Comparison of ENCODE assay signal across 25 cellular contexts in the genomic region with DNA sequence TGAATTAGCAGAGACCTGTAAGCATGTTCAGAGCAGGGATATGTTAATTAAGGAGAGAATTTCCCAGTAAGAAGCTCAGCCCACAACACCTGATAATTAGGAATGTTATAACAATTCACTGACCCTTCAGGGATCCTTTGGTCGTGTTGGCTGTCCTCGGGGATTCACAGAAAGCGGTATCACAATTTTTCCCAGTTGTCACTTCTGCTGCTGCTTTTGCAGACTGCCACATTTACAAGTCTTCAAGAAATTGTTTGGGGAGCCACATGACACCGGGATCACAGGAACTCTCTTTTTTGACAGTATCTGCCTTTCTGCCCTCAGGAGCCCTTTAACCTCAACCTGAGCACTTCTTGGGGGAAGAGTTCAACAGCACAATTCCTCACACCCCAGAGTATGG.
DNase-seq lines count a peak whose midpoint lies in the region; ATAC-seq and TF ChIP-seq lines count a peak whose summit lies in the region.
"Had no signal": no experiment of that assay in that cellular context is flagged by ENCODE, and none has a peak within 500 bp of the region (broad histone marks: within the 10 kb centered on the region; RNA-seq: fewer than 3 reads in every experiment).

No MANE protein-coding gene starts in this region.

- 69% methylated on average over 4 of the region's 4 CpGs for WGBS in hepatocyte (ENCODE audit: low lambda C conversion rate, missing lambda C conversion rate)
- WGBS in mesenchymal stem cell, result 61% methylated on average over 4 of the region's 4 CpGs

- peak overlapping the region; percentile 3 for H2BK15ac ChIP-seq in mesenchymal stem cell (ENCODE audit: low read depth, poor library complexity, severe bottlenecking)

- H3K4me3 Mint-ChIP-seq in GM23338 (no peak overlapping the region), neural progenitor cell (no peak overlapping the region)
- no peak overlapping the region for H3K4me3 Mint-ChIP-seq in CD8-positive, alpha-beta T cell
- H3K4me3 Mint-ChIP-seq: CD14-positive monocyte; CD4-positive, alpha-beta T cell; HFFc6 had no signal

- peaks cover 39% of the 10 kb centered on the region for H3K79me1 ChIP-seq in mesenchymal stem cell (replicated peaks; ENCODE audit: low read length, poor library complexity, severe bottlenecking)

- H3K79me2 ChIP-seq in GM23338 (replicated peaks; ENCODE audit: insufficient read depth) (no peaks in the 10 kb centered on the region), hepatocyte (no peaks in the 10 kb centered on the region), neural progenitor cell (ENCODE audit: low read depth) (peaks cover 40% of the 10 kb centered on the region)

- no peak overlapping the region for H2BK12ac ChIP-seq in mesenchymal stem cell (ENCODE audit: low read length in 2 of 2)

- DNase-seq in GM23338 (ENCODE audit: low spot score) (no peak), hepatocyte (ENCODE audit: low spot score) (no peak), mesenchymal stem cell (no peak), neural progenitor cell (ENCODE audit: low spot score) (no peak), HPDE6-E6E7 (ENCODE audit: extremely low spot score) (no peak), inferior parietal cortex (ENCODE audit: extremely low spot score) (no peak), D341Med (ENCODE audit: low spot score) (no peak)
- DNase-seq in CD8-positive, alpha-beta T cell, result no peak
- DNase-seq: 8988T; ACHN; AML-193; BE2C; Calu3; CD4-positive, alpha-beta T cell; COR-L47; DMS153; DND-41; GDM1; GOT3; HFFc6 had no signal

- H3K36me3 ChIP-seq in GM23338 (ENCODE audit: insufficient read depth) (no peaks in the 10 kb centered on the region), hepatocyte (replicated peaks; ENCODE audit: insufficient read depth, low read depth) (no peaks in the 10 kb centered on the region), mesenchymal stem cell (ENCODE audit: control insufficient read depth in 1 of 2, insufficient read depth in 2 of 2, low read depth in 1 of 2, low read length in 2 of 2) (no peaks in the 10 kb centered on the region), neural progenitor cell (no peaks in the 10 kb centered on the region)
- no peaks in the 10 kb centered on the region for H3K36me3 ChIP-seq in CD8-positive, alpha-beta T cell (ENCODE audit: insufficient read depth, low read length)
- H3K36me3 ChIP-seq: BE2C; BLaER1 treated with 17β-estradiol and CSF1 and Interleukin-3, amounts not matched to agents 10 nM and 100 nM; HAP-1 had no signal

- H3K4me1 ChIP-seq in GM23338 (ENCODE audit: insufficient read depth), result no peaks in the 10 kb centered on the region; the same call in 1 of the 2 replicates
- peaks cover 6% of the 10 kb centered on the region for H3K4me1 ChIP-seq in hepatocyte (ENCODE audit: insufficient read depth)
- peaks cover 6% of the 10 kb centered on the region for H3K4me1 ChIP-seq in mesenchymal stem cell (ENCODE audit: control insufficient read depth, insufficient read depth, low read depth, low read length)
- H3K4me1 ChIP-seq in neural progenitor cell, result peaks cover 51% of the 10 kb centered on the region
- H3K4me1 ChIP-seq in CD8-positive, alpha-beta T cell (ENCODE audit: insufficient read depth, low read length), result no peaks in the 10 kb centered on the region
- H3K4me1 ChIP-seq: BE2C; BLaER1 treated with 17β-estradiol and CSF1 and Interleukin-3, amounts not matched to agents 10 nM and 100 nM had no signal

- H3K27me3 Mint-ChIP-seq in GM23338 (ENCODE audit: insufficient read depth, low read depth, poor library complexity), result no peaks in the 10 kb centered on the region
- peaks cover 3% of the 10 kb centered on the region for H3K27me3 Mint-ChIP-seq in neural progenitor cell (ENCODE audit: insufficient read depth, low read depth)
- H3K27me3 Mint-ChIP-seq in CD8-positive, alpha-beta T cell (ENCODE audit: low read depth), result peaks cover 3% of the 10 kb centered on the region

- ATAC-seq in GM23338, result peak; percentile 27; the same call in 1 of the 3 replicates
- ATAC-seq in CD8-positive, alpha-beta T cell, result no peak
- ATAC-seq: A549, GM12878 had no signal

- H2BK5ac ChIP-seq in mesenchymal stem cell (ENCODE audit: low read depth, low read length, poor library complexity, severe bottlenecking), result no peak overlapping the region

- POLR2A ChIA-PET in CD8-positive, alpha-beta T cell (lab: Charles Lee), result no interaction called here

- no peak overlapping the region for H4K8ac ChIP-seq in mesenchymal stem cell (ENCODE audit: low read length)

- CTCF ChIA-PET in CD8-positive, alpha-beta T cell (lab: Charles Lee), result interaction anchor here (0.6 kb wide), 1 partner anchor 262 kb away, joined by 3 read pairs; no protein-coding TSS in a partner anchor

- H3K27ac Mint-ChIP-seq in GM23338, result no peak overlapping the region
- H3K27ac Mint-ChIP-seq in neural progenitor cell, result peak overlapping the region; percentile 79
- H3K27ac Mint-ChIP-seq in CD8-positive, alpha-beta T cell, result no peak overlapping the region
- H3K27ac Mint-ChIP-seq: CD14-positive monocyte; CD4-positive, alpha-beta T cell; HFFc6 had no signal

- H3K9me2 ChIP-seq in GM23338 (ENCODE audit: insufficient read depth), result 0 out of 2 replicates have a peak, but pooled peaks cover 7% of the 10 kb centered on the region
- H3K9me2 ChIP-seq in hepatocyte (replicated peaks; ENCODE audit: insufficient read depth), result no peaks in the 10 kb centered on the region

- no peak overlapping the region for H2AK5ac ChIP-seq in mesenchymal stem cell (ENCODE audit: low read length, severe bottlenecking)

- H2AFZ ChIP-seq in GM23338, result no peak overlapping the region
- no peak overlapping the region for H2AFZ ChIP-seq in hepatocyte
- no peak overlapping the region for H2AFZ ChIP-seq in mesenchymal stem cell (ENCODE audit: low read depth, low read length)
- no peak overlapping the region for H2AFZ ChIP-seq in neural progenitor cell (replicated peaks)

- H3F3A ChIP-seq in GM23338 (replicated peaks; ENCODE audit: low read depth), result no peaks in the 10 kb centered on the region
- peaks cover 11% of the 10 kb centered on the region for H3F3A ChIP-seq in neural progenitor cell (ENCODE audit: low read depth)

- H3K9ac ChIP-seq in mesenchymal stem cell (ENCODE audit: low read length) (no peak overlapping the region), neural progenitor cell (no peak overlapping the region)
- H3K9ac ChIP-seq: BLaER1 treated with 17β-estradiol and CSF1 and Interleukin-3, amounts not matched to agents 10 nM and 100 nM had no signal

- H3K36me3 Mint-ChIP-seq in GM23338 (ENCODE audit: low read depth), result no peaks in the 10 kb centered on the region
- H3K36me3 Mint-ChIP-seq in neural progenitor cell, result peaks cover 23% of the 10 kb centered on the region
- H3K36me3 Mint-ChIP-seq in CD8-positive, alpha-beta T cell, result no peaks in the 10 kb centered on the region
- H3K36me3 Mint-ChIP-seq: CD14-positive monocyte had no signal

- H3K9me3 Mint-ChIP-seq in GM23338, result no peaks in the 10 kb centered on the region
- H3K9me3 Mint-ChIP-seq in neural progenitor cell, result peaks cover 6% of the 10 kb centered on the region
- H3K9me3 Mint-ChIP-seq in CD8-positive, alpha-beta T cell, result no peaks in the 10 kb centered on the region
- H3K9me3 Mint-ChIP-seq: CD4-positive, alpha-beta T cell; HFFc6 had no signal

- no peaks in the 10 kb centered on the region for H4K20me1 ChIP-seq in GM23338 (replicated peaks; ENCODE audit: insufficient read depth)
- H4K20me1 ChIP-seq in hepatocyte (ENCODE audit: insufficient read depth, poor library complexity, severe bottlenecking), result no peaks in the 10 kb centered on the region
- no peaks in the 10 kb centered on the region for H4K20me1 ChIP-seq in neural progenitor cell (ENCODE audit: low read depth)
- H4K20me1 ChIP-seq: BLaER1 treated with 17β-estradiol and CSF1 and Interleukin-3, amounts not matched to agents 10 nM and 100 nM had no signal

- H3K9me3 ChIP-seq in hepatocyte (ENCODE audit: low read depth) (no peaks in the 10 kb centered on the region), mesenchymal stem cell (ENCODE audit: control insufficient read depth, low read length) (no peaks in the 10 kb centered on the region), neural progenitor cell (ENCODE audit: low read depth) (no peaks in the 10 kb centered on the region)
- no peaks in the 10 kb centered on the region for H3K9me3 ChIP-seq in CD8-positive, alpha-beta T cell (ENCODE audit: low read length)
- H3K9me3 ChIP-seq: A549; BE2C; BLaER1 treated with 17β-estradiol and CSF1 and Interleukin-3, amounts not matched to agents 10 nM and 100 nM; HAP-1 had no signal

- intact Hi-C loops in CD8-positive, alpha-beta T cell (cut with DNase I, micrococcal nuclease), result no loop called here

- no peak overlapping the region for H2BK120ac ChIP-seq in mesenchymal stem cell (ENCODE audit: low read depth, low read length)

- no peak overlapping the region for H4K91ac ChIP-seq in mesenchymal stem cell (ENCODE audit: low read length)

- peaks cover 20% of the 10 kb centered on the region for H3K4me1 Mint-ChIP-seq in GM23338
- peaks cover 59% of the 10 kb centered on the region for H3K4me1 Mint-ChIP-seq in neural progenitor cell
- no peaks in the 10 kb centered on the region for H3K4me1 Mint-ChIP-seq in CD8-positive, alpha-beta T cell (ENCODE audit: low read depth)
- H3K4me1 Mint-ChIP-seq: CD14-positive monocyte had no signal

- no peak overlapping the region for H3K4ac ChIP-seq in mesenchymal stem cell (ENCODE audit: low read depth in 1 of 2, low read length in 2 of 2)

- H3K23ac ChIP-seq in mesenchymal stem cell (ENCODE audit: low read length in 2 of 2), result no peak overlapping the region

- H3K4me2 ChIP-seq in GM23338 (no peak overlapping the region), hepatocyte (no peak overlapping the region), mesenchymal stem cell (ENCODE audit: low read length, poor library complexity, severe bottlenecking) (no peak overlapping the region), neural progenitor cell (no peak overlapping the region)
- H3K4me2 ChIP-seq: A549; BLaER1 treated with 17β-estradiol and CSF1 and Interleukin-3, amounts not matched to agents 10 nM and 100 nM had no signal

- H3K14ac ChIP-seq in mesenchymal stem cell (ENCODE audit: low read length in 2 of 2), result no peak overlapping the region

- no peak overlapping the region for H3K27ac ChIP-seq in GM23338 (ENCODE audit: low read depth)
- peak overlapping the region; percentile 61 for H3K27ac ChIP-seq in hepatocyte
- H3K27ac ChIP-seq in mesenchymal stem cell (ENCODE audit: low read length, poor library complexity, severe bottlenecking), result no peak overlapping the region
- H3K27ac ChIP-seq in neural progenitor cell, result no peak overlapping the region
- no peak overlapping the region for H3K27ac ChIP-seq in CD8-positive, alpha-beta T cell (ENCODE audit: low read depth, low read length)
- H3K27ac ChIP-seq: A549; BLaER1 treated with 17β-estradiol and CSF1 and Interleukin-3, amounts not matched to agents 10 nM and 100 nM had no signal

- TF ChIP-seq CTCF in GM23338 (conservative IDR thresholded peaks at IDR 0.05; ENCODE audit: low read depth in 2 of 2) (no peak), hepatocyte (IDR thresholded peaks at IDR 0.05; ENCODE audit: poor library complexity) (no peak), neural progenitor cell (IDR thresholded peaks at IDR 0.05) (no peak)
- TF ChIP-seq CTCF in CD8-positive, alpha-beta T cell (IDR thresholded peaks at IDR 0.05), result no peak

- H3K4me3 ChIP-seq in GM23338 (no peak overlapping the region), hepatocyte (no peak overlapping the region), mesenchymal stem cell (ENCODE audit: insufficient read depth in 1 of 2, low read depth in 1 of 2, low read length in 2 of 2) (no peak overlapping the region), neural progenitor cell (no peak overlapping the region)
- no peak overlapping the region for H3K4me3 ChIP-seq in CD8-positive, alpha-beta T cell (ENCODE audit: low read depth, low read length)
- H3K4me3 ChIP-seq: A549; BLaER1 treated with 17β-estradiol and CSF1 and Interleukin-3, amounts not matched to agents 10 nM and 100 nM; GM12878; HAP-1 had no signal

- H3K27me3 ChIP-seq in GM23338 (ENCODE audit: insufficient read depth) (no peaks in the 10 kb centered on the region), hepatocyte (no peaks in the 10 kb centered on the region), mesenchymal stem cell (ENCODE audit: control insufficient read depth in 1 of 2, insufficient read depth in 1 of 2, low read length in 2 of 2) (no peaks in the 10 kb centered on the region), neural progenitor cell (no peaks in the 10 kb centered on the region)
- no peaks in the 10 kb centered on the region for H3K27me3 ChIP-seq in CD8-positive, alpha-beta T cell (ENCODE audit: insufficient read depth, low read length)
- H3K27me3 ChIP-seq: BE2C; BLaER1 treated with 17β-estradiol and CSF1 and Interleukin-3, amounts not matched to agents 10 nM and 100 nM had no signal

- H3K18ac ChIP-seq in mesenchymal stem cell (ENCODE audit: low read depth in 1 of 2, low read length in 2 of 2), result no peak overlapping the region
